In the genomic region with DNA sequence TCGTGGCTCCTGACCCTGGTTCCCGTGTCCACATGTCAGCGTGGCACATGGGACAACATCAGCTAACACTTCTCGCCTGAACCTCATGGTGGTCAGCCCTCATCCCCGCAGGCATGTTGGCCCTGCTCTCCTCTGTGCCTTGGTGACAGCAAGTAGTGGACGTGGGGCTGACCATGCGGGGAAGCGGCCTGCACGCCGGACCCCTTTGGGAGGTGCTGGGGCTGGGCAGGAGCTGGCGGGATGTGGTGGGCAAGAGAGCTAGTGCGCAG, we compare ENCODE assay signal across 22 cellular contexts.
"Had no signal": no experiment of that assay in that cellular context is flagged by ENCODE, and none has a peak within 500 bp of the region (broad histone marks: within the 10 kb centered on the region; RNA-seq: fewer than 3 reads in every experiment).

No MANE protein-coding gene starts in this region.

- H3K4me3 ChIP-seq: colonic mucosa, left ventricle myocardium inferior, lower lobe of right lung, tibial artery, upper lobe of right lung, vagina had no signal

- H3K9me3 ChIP-seq: colonic mucosa, left ventricle myocardium inferior, lower lobe of right lung, neutrophil, tibial artery, upper lobe of right lung, vagina had no signal

- H3K4me3 Mint-ChIP-seq: endodermal cell; nephron progenitor cell; stimulated activated effector memory CD8-positive, alpha-beta T cell treated with anti-CD3 and anti-CD28 coated beads, Interleukin-12 subunit alpha, Interleukin-12 subunit beta, amount 100 ng/mL, for 72 hours had no signal

- ATAC-seq: lower lobe of right lung; right cardiac atrium; stimulated activated naive CD8-positive, alpha-beta T cell treated with anti-CD3 and anti-CD28 coated beads, Interleukin-15, Interleukin-2, amounts not matched to agents 100 U/mL and 50 U/mL, for 24 hours; upper lobe of right lung had no signal

- H3K27ac ChIP-seq: colonic mucosa, foreskin keratinocyte, left ventricle myocardium inferior, lower lobe of right lung, neutrophil, tibial artery, upper lobe of right lung, vagina had no signal

- H3K27ac Mint-ChIP-seq: endodermal cell; nephron progenitor cell; stimulated activated effector memory CD8-positive, alpha-beta T cell treated with anti-CD3 and anti-CD28 coated beads, Interleukin-12 subunit alpha, Interleukin-12 subunit beta, amount 100 ng/mL, for 72 hours had no signal

- H3K9me3 Mint-ChIP-seq: endodermal cell; immature natural killer cell; nephron progenitor cell; stimulated activated effector memory CD8-positive, alpha-beta T cell treated with anti-CD3 and anti-CD28 coated beads, Interleukin-12 subunit alpha, Interleukin-12 subunit beta, amount 100 ng/mL, for 72 hours had no signal

- DNase-seq: colonic mucosa; dermis blood vessel endothelial cell; effector CD4-positive, alpha-beta T cell; endodermal cell; erythroblast; foreskin keratinocyte; immature natural killer cell; left ventricle myocardium inferior; lower lobe of right lung; mesenchymal stem cell; midbrain; nephron progenitor cell; posterior cingulate gyrus; right cardiac atrium; stimulated activated CD4-positive, alpha-beta T cell treated with anti-CD3 and anti-CD28 coated beads, Interleukin-4, amount 100 ng/mL, for 1 hour; stimulated activated CD8-positive, alpha-beta memory T cell treated with anti-CD3 and anti-CD28 coated beads, Interleukin-4, amount 100 ng/mL, for 48 hours; stimulated activated naive CD8-positive, alpha-beta T cell treated with anti-CD3 and anti-CD28 coated beads, Interleukin-15, Interleukin-2, amounts not matched to agents 100 U/mL and 50 U/mL, for 24 hours; tibial artery; upper lobe of right lung had no signal

- H3K27me3 ChIP-seq: colonic mucosa, foreskin keratinocyte, neutrophil, tibial artery, upper lobe of right lung, vagina had no signal

- H3K4me1 ChIP-seq: colonic mucosa, foreskin keratinocyte, left ventricle myocardium inferior, lower lobe of right lung, tibial artery, upper lobe of right lung, vagina had no signal

- H3K4me1 Mint-ChIP-seq: endodermal cell had no signal
